8 cellular contexts compared by ENCODE assay signal in genomic region chr11:304915-305833, GRCh38. TPM values are rescaled to one million over a fixed set of nuclear protein-coding genes. Genes with fewer than 3 reads are reported as not detected.
DNase-seq lines count a peak whose midpoint lies in the region; ATAC-seq, FAIRE-seq and TF ChIP-seq lines count a peak whose summit lies in the region.

No MANE protein-coding gene starts in this region.

- H3K23ac ChIP-seq in H9 (ENCODE audit: insufficient read length, low read depth, low read length), result no peak overlapping the region

- no peak overlapping the region for H2BK5ac ChIP-seq in H9 (ENCODE audit: insufficient read length, low read length)

- no peak overlapping the region for H2AK5ac ChIP-seq in H9 (ENCODE audit: insufficient read length, low read length)

- CTCF ChIA-PET in CD4-positive, alpha-beta T cell (lab: Charles Lee), result interaction anchor here (0.6 to 3.8 kb wide), 17 partner anchors 10 to 145 kb away, joined by 3 to 31 read pairs (median 4); partner anchors contain the start of genes BET1L, PGGHG, PTDSS2 and RIC8A

- H3K27ac Mint-ChIP-seq in CD4-positive, alpha-beta T cell, result peak overlapping the region; percentile 96
- H3K27ac Mint-ChIP-seq in H9, result peak overlapping the region; percentile 91 to 96 (median 96)
- H3K27ac Mint-ChIP-seq in brain, result peak overlapping the region in 3 of 5 experiments; percentile 40 to 93 (median 54)

- peaks cover 39% of the 10 kb centered on the region for H3K4me1 Mint-ChIP-seq in CD4-positive, alpha-beta T cell (ENCODE audit: low read depth)
- peaks cover 65 to 78% of the 10 kb centered on the region in 2 experiments for H3K4me1 Mint-ChIP-seq in H9
- H3K4me1 Mint-ChIP-seq in brain, result peaks cover 43% of the 10 kb centered on the region

- no peaks in the 10 kb centered on the region for H3K27me3 ChIP-seq in CD4-positive, alpha-beta T cell (ENCODE audit: control insufficient read depth, insufficient read depth, low read length)
- H3K27me3 ChIP-seq in H9 (ENCODE audit: insufficient read depth, low read length), result no peaks in the 10 kb centered on the region
- H3K27me3 ChIP-seq in small intestine (ENCODE audit: control insufficient read depth in 2 of 2, insufficient read depth in 2 of 2, low read length in 2 of 2), result no peaks in the 10 kb centered on the region

- H3K4ac ChIP-seq in H9 (ENCODE audit: low read depth, low read length), result no peak overlapping the region

- no CpG with 5 or more reads among the region's 19 CpGs for WGBS in H9 (ENCODE audit: extremely low coverage, insufficient read length, low lambda C conversion rate)
- WGBS in small intestine, 3 donors, result 29 to 37% (median 33%) methylated on average over 19 of the region's 19 CpGs

- H3K9me3 ChIP-seq in CD4-positive, alpha-beta T cell (ENCODE audit: control insufficient read depth, low read length), result no peaks in the 10 kb centered on the region
- H3K9me3 ChIP-seq in H9 (ENCODE audit: control insufficient read depth, low read depth, low read length) (no peaks in the 10 kb centered on the region), small intestine (ENCODE audit: control insufficient read depth, low read depth) (no peaks in the 10 kb centered on the region)

- H3K4me1 ChIP-seq in H9 (ENCODE audit: insufficient read depth, low read length), result peaks cover 18% of the 10 kb centered on the region; the same call in 1 of the 2 replicates
- no peaks in the 10 kb centered on the region for H3K4me1 ChIP-seq in small intestine (ENCODE audit: control insufficient read depth in 2 of 2, insufficient read depth in 1 of 2, low read depth in 1 of 2, low read length in 1 of 2)

- peak overlapping the region; percentile 85 for H3K4me3 Mint-ChIP-seq in CD4-positive, alpha-beta T cell
- H3K4me3 Mint-ChIP-seq in H9 (peak overlapping the region; percentile 19 to 63; a peak in 4 of 5 replicates), brain (peak overlapping the region in 4 of 5 experiments; percentile 9 to 80 (median 24))

- H3K36me3 Mint-ChIP-seq in CD4-positive, alpha-beta T cell (ENCODE audit: low read depth), result peaks cover 17% of the 10 kb centered on the region
- H3K36me3 Mint-ChIP-seq in H9 (ENCODE audit: insufficient read depth in 1 of 3, low read depth in 3 of 3), result peaks cover 0 to 10% (median 9%) of the 10 kb centered on the region in 3 experiments; a peak in 6 of 7 replicates
- no peaks in the 10 kb centered on the region for H3K36me3 Mint-ChIP-seq in brain

- H2BK12ac ChIP-seq in H9 (ENCODE audit: insufficient read length, low read depth, low read length), result no peak overlapping the region

- intact Hi-C loops in CD4-positive, alpha-beta T cell (cut with DNase I, micrococcal nuclease), result loop anchor here (1.0 to 10.0 kb wide), 7 partner anchors 16 to 210 kb away; partner anchors contain the start of genes PGGHG (in 1 of the 2) and PTDSS2 (in 1 of the 2)

- no peaks in the 10 kb centered on the region for H3K36me3 ChIP-seq in small intestine (ENCODE audit: control insufficient read depth in 2 of 2, insufficient read depth in 2 of 2, low read length in 2 of 2)

- no peak overlapping the region for H3K14ac ChIP-seq in H9 (ENCODE audit: insufficient read depth, low read length)

- H3K18ac ChIP-seq in H9 (ENCODE audit: insufficient read length, low read depth, low read length), result no peak overlapping the region

- no peak overlapping the region for H3K4me3 ChIP-seq in small intestine (ENCODE audit: low read depth in 1 of 2, low read length in 2 of 2)

- H2BK15ac ChIP-seq in H9 (ENCODE audit: low read depth, low read length), result no peak overlapping the region

- H3K9me3 Mint-ChIP-seq in CD4-positive, alpha-beta T cell, result no peaks in the 10 kb centered on the region
- H3K9me3 Mint-ChIP-seq in H9, result peaks cover 2 to 10% of the 10 kb centered on the region in 2 experiments; a peak in 3 of 5 replicates
- peaks cover 0 to 8% (median 0%) of the 10 kb centered on the region in 5 experiments for H3K9me3 Mint-ChIP-seq in brain

- H2BK20ac ChIP-seq in H9 (ENCODE audit: low read depth, low read length, poor library complexity, severe bottlenecking), result no peak overlapping the region

- POLR2A ChIA-PET in CD4-positive, alpha-beta T cell (lab: Charles Lee), result interaction anchor here (0.7 to 3.7 kb wide), 13 partner anchors 11 to 145 kb away, joined by 3 to 30 read pairs (median 4); partner anchors contain the start of genes BET1L, NLRP6, PGGHG and PSMD13

- peak; percentile 80 for TF ChIP-seq CTCF in CD4-positive, alpha-beta T cell (IDR thresholded peaks at IDR 0.05)
- TF ChIP-seq CTCF in H9 (conservative IDR thresholded peaks at IDR 0.05) (peak; percentile 59), brain (conservative IDR thresholded peaks at IDR 0.05) (peak; percentile 71 to 73)

- H3K79me1 ChIP-seq in H9 (ENCODE audit: insufficient read depth, low read depth, low read length, poor library complexity, severe bottlenecking), result no peaks in the 10 kb centered on the region

- H3K27ac ChIP-seq in CD4-positive, alpha-beta T cell (ENCODE audit: low read depth, low read length), result no peak overlapping the region
- peak overlapping the region; percentile 86 for H3K27ac ChIP-seq in H9 (ENCODE audit: insufficient read length, low read depth, low read length)
- peak overlapping the region in 1 of 2 donors; percentile 55 for H3K27ac ChIP-seq in small intestine (ENCODE audit: low read depth in 1 of 2, low read length in 1 of 2)

- peak; percentile 37 for ATAC-seq in CD4-positive, alpha-beta T cell (ENCODE audit: poor library complexity)

- H2AFZ ChIP-seq in H9 (ENCODE audit: low read length), result no peak overlapping the region

- no peak overlapping the region for H2BK120ac ChIP-seq in H9 (ENCODE audit: low read depth, low read length, poor library complexity, severe bottlenecking)

- H4K8ac ChIP-seq in H9 (replicated peaks; ENCODE audit: insufficient read length, low read depth, low read length), result no peak overlapping the region

- H3T11ph ChIP-seq in H9 (ENCODE audit: low read length), result no peak overlapping the region

- no peaks in the 10 kb centered on the region for H4K20me1 ChIP-seq in H9 (ENCODE audit: control insufficient read depth, insufficient read depth, insufficient read length)

- no peak overlapping the region for H4K5ac ChIP-seq in H9 (ENCODE audit: insufficient read length, low read depth, low read length)

- no peak overlapping the region for H3K9ac ChIP-seq in H9 (ENCODE audit: extremely low read depth, insufficient read length, low read length)

- peaks cover 2% of the 10 kb centered on the region for H3K23me2 ChIP-seq in H9 (ENCODE audit: insufficient read length, low read depth, low read length, poor library complexity, severe bottlenecking)

- H3K27me3 Mint-ChIP-seq in CD4-positive, alpha-beta T cell, result no peaks in the 10 kb centered on the region
- H3K27me3 Mint-ChIP-seq in H9 (ENCODE audit: low read depth) (no peaks in the 10 kb centered on the region), brain (peaks cover 3% of the 10 kb centered on the region)

- no peaks in the 10 kb centered on the region for H3K79me2 ChIP-seq in H9 (ENCODE audit: insufficient read depth, low read length)

- peak in 5 of 10 experiments; percentile 52 to 63 (median 60) for DNase-seq in CD4-positive, alpha-beta T cell
- DNase-seq in H9, result peak; percentile 75
- DNase-seq in RPMI7951 (ENCODE audit: low read depth), result peak; percentile 51
- peak; percentile 79 for DNase-seq in iPS-NIHi7 (ENCODE audit: extremely low spot score)
- peak; percentile 65 for DNase-seq in stimulated activated CD4-positive, alpha-beta T cell treated with anti-CD3 and anti-CD28 coated beads, Interleukin-2, amount 100 ng/mL, for 24 hours
- no peak for DNase-seq in small intestine
- no peak for DNase-seq in T1000 (lab: John Stamatoyannopoulos, UW)

- FAIRE-seq in small intestine (lab: Jason Lieb, UNC), result no peak

- H3K4me2 ChIP-seq in H9 (ENCODE audit: insufficient read depth, insufficient read length, low read length), result peak overlapping the region; percentile 40

- H4K91ac ChIP-seq in H9 (ENCODE audit: insufficient read length, low read depth, low read length), result no peak overlapping the region

- peak overlapping the region; percentile 9 for H3K56ac ChIP-seq in H9 (ENCODE audit: insufficient read length, low read depth, low read length)

RNA-seq across cellular contexts. Expression of gene IFITM2, which starts 2.4 kb away (rescaled TPM):
- 100 to 1,000 TPM; 364 to 383 TPM for total RNA-seq in CD4-positive, alpha-beta T cell
- total RNA-seq in H9 (2021), result 421 and 425 TPM in 2 replicates
- total RNA-seq in RPMI7951 (2014; rRNA removed; shearing (Covaris generic)), result 28.0 and 30.6 TPM in 2 replicates
- polyA plus RNA-seq in brain (ENCODE audit: insufficient read depth, low read depth, low replicate concordance) (126 TPM), small intestine (100 to 1,000 TPM in 1 of 3 donors, 10 to 100 TPM in 2; 21.7 to 490 (median 71.3) TPM)

RNA-seq across cellular contexts. Expression of gene IFITM5, which starts 5.8 kb away (rescaled TPM):
- total RNA-seq in CD4-positive, alpha-beta T cell, result not detected
- total RNA-seq in H9 (2021), result not detected in 2 replicates
- not detected in 2 replicates for total RNA-seq in RPMI7951 (2014; rRNA removed; shearing (Covaris generic))
- polyA plus RNA-seq in brain (ENCODE audit: insufficient read depth, low read depth, low replicate concordance), result not detected
- not detected for polyA plus RNA-seq in small intestine

RNA-seq across cellular contexts. Expression of gene IFITM1, which starts 8.7 kb away (rescaled TPM):
- 100 to 1,000 TPM; 286 to 306 TPM for total RNA-seq in CD4-positive, alpha-beta T cell
- 498 and 500 TPM in 2 replicates for total RNA-seq in H9 (2021)
- total RNA-seq in RPMI7951 (2014; rRNA removed; shearing (Covaris generic)), result 13.6 and 14.3 TPM in 2 replicates
- polyA plus RNA-seq in brain (ENCODE audit: insufficient read depth, low read depth, low replicate concordance) (147 TPM), small intestine (100 to 1,000 TPM in 1 of 3 donors, 10 to 100 TPM in 1, 1 to 10 TPM in 1; 8.9 to 520 (median 50.0) TPM)

RNA-seq across cellular contexts. Expression of gene IFITM3, which starts 15.5 kb away (rescaled TPM):
- 10 to 100 TPM; 15.9 to 20.1 TPM for total RNA-seq in CD4-positive, alpha-beta T cell
- 419 and 425 TPM in 2 replicates for total RNA-seq in H9 (2021)
- total RNA-seq in RPMI7951 (2014; rRNA removed; shearing (Covaris generic)), result 102 and 111 TPM in 2 replicates
- polyA plus RNA-seq in brain (ENCODE audit: insufficient read depth, low read depth, low replicate concordance), result 304 TPM
- 1,000 to 10,000 TPM in 1 of 3 donors, 100 to 1,000 TPM in 1, 10 to 100 TPM in 1; 49.2 to 1,181 (median 120) TPM for polyA plus RNA-seq in small intestine

RNA-seq across cellular contexts. Expression of gene PGGHG, which starts 16.2 kb away (rescaled TPM):
- total RNA-seq in CD4-positive, alpha-beta T cell, result 100 to 1,000 TPM; 670 to 671 TPM
- 57.9 and 58.3 TPM in 2 replicates for total RNA-seq in H9 (2021)
- total RNA-seq in RPMI7951 (2014; rRNA removed; shearing (Covaris generic)), result 1.3 and 1.6 TPM in 2 replicates
- 1.0 TPM for polyA plus RNA-seq in brain (ENCODE audit: insufficient read depth, low read depth, low replicate concordance)
- 100 to 1,000 TPM; 118 to 154 (median 127) TPM for polyA plus RNA-seq in small intestine

Comparison
In these comparisons a context has a peak if more than half of its experiments do, and no peak if none do; other contexts are left out.
1. DNase-seq: peak in H9 (single experiment), RPMI7951 (single experiment), iPS-NIHi7 (single experiment) and stimulated activated CD4-positive, alpha-beta T cell treated with anti-CD3 and anti-CD28 coated beads, Interleukin-2, amount 100 ng/mL, for 24 hours (2 of 2); none in small intestine (single experiment) and T1000 (single experiment).
2. H3K4me3 Mint-ChIP-seq: peak in every context shown above with its lines; median percentile 85 in CD4-positive, alpha-beta T cell; 41 in H9; 24 in brain.
3. RNA of gene IFITM2, which starts 2.4 kb away (total RNA-seq): 421 to 425 TPM in H9 and 364 to 383 TPM in CD4-positive, alpha-beta T cell; 28.0 to 30.6 TPM in RPMI7951; every median in the first group is over 10 times any median in the second.
4. RNA of gene IFITM1, which starts 8.7 kb away (total RNA-seq): 498 to 500 TPM in H9 and 286 to 306 TPM in CD4-positive, alpha-beta T cell; 13.6 to 14.3 TPM in RPMI7951; every median in the first group is over 10 times any median in the second.
5. Peak in every context shown above with its lines, with median percentiles within 50 percentile points of each other: H3K27ac Mint-ChIP-seq and CTCF ChIP-seq.